8 cellular contexts compared by ENCODE assay signal in genomic region chr17:13594762-13595697, GRCh38. TPM values are rescaled to one million over a fixed set of nuclear protein-coding genes. Genes with fewer than 3 reads are reported as not detected.
DNase-seq lines count a peak whose midpoint lies in the region; ATAC-seq, FAIRE-seq and TF ChIP-seq lines count a peak whose summit lies in the region.

No MANE protein-coding gene starts in this region.

- H3K4me1 Mint-ChIP-seq in CD14-positive monocyte = peaks cover 17% of the 10 kb centered on the region

- peaks cover 25 to 29% (median 26%) of the 10 kb centered on the region in 3 donors for H3K27me3 Mint-ChIP-seq in CD14-positive monocyte (ENCODE audit: low read depth in 3 of 3)

- peak; percentile 93 for FAIRE-seq in H54 (lab: Jason Lieb, UNC)

- H3K9me3 Mint-ChIP-seq in CD14-positive monocyte = peaks cover 0 to 2% (median 0%) of the 10 kb centered on the region in 7 donors

- no peaks in the 10 kb centered on the region for H3K36me3 Mint-ChIP-seq in CD14-positive monocyte

- peak overlapping the region in 1 of 2 donors; percentile 66 for H3K4me3 Mint-ChIP-seq in CD14-positive monocyte

- intact Hi-C loops in CD14-positive monocyte (cut with micrococcal nuclease) = loop anchor here (2.0 to 5.0 kb wide), 3 partner anchors 707 to 1332 kb away; partner anchors contain the start of gene HS3ST3B1 (in 2 of the 2)

- peak; percentile 86 for TF ChIP-seq CTCF in CD14-positive monocyte (IDR thresholded peaks at IDR 0.05)

- TF ChIP-seq POLR2A in H54 (IDR thresholded peaks at IDR 0.05; ENCODE audit: low read depth, low read length) = no peak

- no peak overlapping the region for H3K27ac Mint-ChIP-seq in CD14-positive monocyte

- DNase-seq in CD14-positive monocyte (ENCODE audit: low spot score) (peak; percentile 63), H54 (ENCODE audit: insufficient read length, low spot score) (no peak), NCI-H526 treated with DMSO at 0.1 percent for 48 hours (lab: John Stamatoyannopoulos, UW) (peak; percentile 17), dermis microvascular lymphatic vessel endothelial cell (ENCODE audit: low read depth in 2 of 2) (peak; percentile 56 to 71), lung microvascular endothelial cell (ENCODE audit: low read depth in 2 of 2) (peak; percentile 78 to 83)
- peak; percentile 68 to 71 for DNase-seq in activated CD4-positive, alpha-beta T cell treated with anti-CD3 and anti-CD28 coated beads, Interleukin-2, amount 50 U/mL, for 4 hours
- DNase-seq in stimulated activated CD8-positive, alpha-beta memory T cell treated with anti-CD3 and anti-CD28 coated beads, Interleukin-15, amount 100 ng/mL, for 24 hours (ENCODE audit: low read depth) = peak; percentile 53

- no peak for ATAC-seq in HG02970 (IDR thresholded peaks at IDR 0.05; ENCODE audit: low FRiP score, unreplicated experiment)

RNA-seq across cellular contexts. Expression of gene HS3ST3A1, which starts 6.7 kb away (rescaled TPM):
- not detected for polyA plus RNA-seq in CD14-positive monocyte
- 0.39 and 0.76 TPM in 2 replicates for total RNA-seq in dermis microvascular lymphatic vessel endothelial cell
- under 0.01 and 0.99 TPM in 2 replicates for total RNA-seq in lung microvascular endothelial cell
